Comparison of ENCODE assay signal across 1 cellular context in the genomic region with DNA sequence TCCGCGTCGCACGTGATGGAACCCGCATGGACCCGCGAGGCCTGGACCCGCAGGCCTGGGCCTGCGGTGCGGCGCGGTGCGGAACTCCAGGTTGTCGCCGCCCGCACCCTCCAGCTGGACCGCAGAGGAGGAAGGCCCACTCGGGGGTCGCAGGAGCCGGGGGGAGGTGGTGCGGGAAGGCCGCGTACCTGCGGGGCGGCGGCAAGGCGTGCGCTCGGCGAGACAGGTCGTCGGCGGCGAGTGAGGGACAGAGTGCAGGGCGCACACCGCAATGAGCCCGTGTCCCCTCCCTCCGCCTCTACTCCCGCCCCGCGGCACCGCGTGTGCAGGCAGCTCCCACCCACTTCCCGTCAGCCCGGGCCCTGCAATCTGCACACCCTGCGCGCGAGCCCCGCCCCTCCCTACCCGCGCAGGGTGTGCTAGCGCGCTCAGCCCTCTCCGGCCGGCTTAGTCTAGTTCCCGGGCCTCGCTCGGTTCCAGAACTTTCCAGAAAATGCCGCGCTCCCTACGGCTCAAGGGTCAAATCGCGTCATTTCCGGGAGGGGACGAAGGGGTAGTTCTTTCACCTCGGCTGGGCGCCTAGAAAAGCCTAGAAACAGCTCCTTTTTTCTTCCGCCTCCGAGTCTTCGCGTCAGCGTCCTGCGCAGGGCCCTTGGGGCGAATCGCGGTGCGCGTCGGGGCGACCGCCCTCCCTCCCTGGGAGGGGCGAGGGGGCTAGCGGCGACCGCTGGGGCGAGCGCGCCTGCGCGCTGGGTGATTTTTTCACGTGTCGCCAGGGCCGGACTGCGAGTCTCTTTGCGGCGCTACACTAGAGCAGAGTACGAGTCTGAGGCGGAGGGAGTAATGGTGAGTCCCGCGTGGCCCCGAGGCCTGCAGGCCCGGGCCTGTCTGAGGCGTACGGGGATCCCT.
TF ChIP-seq lines count a peak whose summit lies in the region.

A gene (minus strand): TSS at position 247 of the 909 bp plus-strand sequence. CDS start 992 bp downstream, outside the sequence.
A gene (plus strand): TSS at position 786 of the 909 bp plus-strand sequence. CDS start 58 bp downstream, at position 844.

TF ChIP-seq in HepG2, 621 proteins besides CTCF, POLR2A, EP300 and RAD21 (continued from another document and continues in another):
- TF ChIP-seq ZNF180 (CRISPR knock-in tag; IDR thresholded peaks at IDR 0.05; ENCODE audit: borderline replicate concordance, low read depth) (peak; percentile 94), ZNF296 (CRISPR knock-in tag; conservative IDR thresholded peaks at IDR 0.05) (peak; percentile 90), ZNF17 (CRISPR knock-in tag; IDR thresholded peaks at IDR 0.05) (no peak; the same call in 1 of the 2 replicates), ZBTB8A (CRISPR knock-in tag; IDR thresholded peaks at IDR 0.05; ENCODE audit: borderline replicate concordance, low read depth) (peak; percentile 62), MLLT10 (CRISPR knock-in tag; IDR thresholded peaks at IDR 0.05) (peak; percentile 52), ZC3H4 (CRISPR knock-in tag; IDR thresholded peaks at IDR 0.05; ENCODE audit: borderline replicate concordance) (peak; percentile 76; the same call in 1 of the 2 replicates), GABPB1 (CRISPR knock-in tag; IDR thresholded peaks at IDR 0.05) (peak; percentile 95), DNMT1 (CRISPR knock-in tag; IDR thresholded peaks at IDR 0.05) (peak; percentile 99), ZKSCAN5 (CRISPR knock-in tag; IDR thresholded peaks at IDR 0.05) (no peak), IKZF1 (IDR thresholded peaks at IDR 0.05) (no peak), KAT2B (IDR thresholded peaks at IDR 0.05; ENCODE audit: borderline replicate concordance, low read depth, low read length) (no peak), ZNF878 (CRISPR knock-in tag; IDR thresholded peaks at IDR 0.05) (peak; percentile 99), CENPX (CRISPR knock-in tag; IDR thresholded peaks at IDR 0.05) (no peak), ZNF792 (CRISPR knock-in tag; IDR thresholded peaks at IDR 0.05) (peak; percentile 87), ZNF136 (CRISPR knock-in tag; IDR thresholded peaks at IDR 0.05; ENCODE audit: low read depth) (peak; percentile 76), GABPA (IDR thresholded peaks at IDR 0.05; ENCODE audit: low read depth, low read length) (peak; percentile 82), GABPA (CRISPR knock-in tag; IDR thresholded peaks at IDR 0.05; ENCODE audit: low read depth) (peak; percentile 94), AGO2 (optimal IDR thresholded peaks at IDR 0.05; ENCODE audit: low read depth, low read length) (peak; percentile 92), SMARCE1 (IDR thresholded peaks at IDR 0.05; ENCODE audit: borderline replicate concordance) (no peak), ZNF33B (CRISPR knock-in tag; IDR thresholded peaks at IDR 0.05) (peak; percentile 91), ZNF431 (CRISPR knock-in tag; IDR thresholded peaks at IDR 0.05; ENCODE audit: borderline replicate concordance, low read depth) (peak; percentile 98), JUND (CRISPR knock-in tag; IDR thresholded peaks at IDR 0.05) (peak; percentile 79; the same call in 1 of the 2 replicates), MYC (CRISPR knock-in tag; IDR thresholded peaks at IDR 0.05; ENCODE audit: borderline replicate concordance) (peak; percentile 99), MAFK (conservative IDR thresholded peaks at IDR 0.05 in 1 of 2, IDR thresholded peaks at IDR 0.05 in 1 of 2; ENCODE audit: low read length in 2 of 2) (no peak), ZFP36L2 (CRISPR knock-in tag; IDR thresholded peaks at IDR 0.05) (no peak; the same call in none of the 2 replicates), SAP130 (CRISPR knock-in tag; IDR thresholded peaks at IDR 0.05; ENCODE audit: low read depth) (peak; percentile 90), ZBTB7B (CRISPR knock-in tag; IDR thresholded peaks at IDR 0.05) (peak; percentile 79), SP4 (CRISPR knock-in tag; IDR thresholded peaks at IDR 0.05) (peak; percentile 100), HNRNPL (IDR thresholded peaks at IDR 0.05; ENCODE audit: low read depth, low read length) (peak; percentile 43), PPARG (CRISPR knock-in tag; conservative IDR thresholded peaks at IDR 0.05) (no peak; the same call in 1 of the 2 replicates), ATF7-NPFF (CRISPR knock-in tag; IDR thresholded peaks at IDR 0.05; ENCODE audit: low read depth) (peak; percentile 98), TRIM24 (CRISPR knock-in tag; IDR thresholded peaks at IDR 0.05) (no peak), ETV5 (CRISPR knock-in tag; IDR thresholded peaks at IDR 0.05; ENCODE audit: borderline replicate concordance) (peak; percentile 93), ZSCAN20 (CRISPR knock-in tag; IDR thresholded peaks at IDR 0.05; ENCODE audit: borderline replicate concordance) (peak; percentile 40; the same call in 1 of the 2 replicates), ZNF883 (CRISPR knock-in tag; IDR thresholded peaks at IDR 0.05; ENCODE audit: not compliant biosample characterization) (peak; percentile 84), ZNF589 (CRISPR knock-in tag; conservative IDR thresholded peaks at IDR 0.05) (peak; percentile 90), RORA (CRISPR knock-in tag; IDR thresholded peaks at IDR 0.05) (peak; percentile 87; the same call in 1 of the 2 replicates), DMAP1 (CRISPR knock-in tag; IDR thresholded peaks at IDR 0.05) (peak; percentile 99), SALL1 (CRISPR knock-in tag; IDR thresholded peaks at IDR 0.05) (peak; percentile 93), HMG20B (CRISPR knock-in tag; conservative IDR thresholded peaks at IDR 0.05) (peak; percentile 72; the same call in 1 of the 2 replicates), TCF12 (IDR thresholded peaks at IDR 0.05) (no peak), TCF12 (CRISPR knock-in tag; IDR thresholded peaks at IDR 0.05) (peak; percentile 95; the same call in 1 of the 2 replicates), ZSCAN22 (CRISPR knock-in tag; IDR thresholded peaks at IDR 0.05) (no peak; the same call in 1 of the 2 replicates), NCOA2 (CRISPR knock-in tag; IDR thresholded peaks at IDR 0.05) (peak; percentile 82)
- TF ChIP-seq, protein P1, sequence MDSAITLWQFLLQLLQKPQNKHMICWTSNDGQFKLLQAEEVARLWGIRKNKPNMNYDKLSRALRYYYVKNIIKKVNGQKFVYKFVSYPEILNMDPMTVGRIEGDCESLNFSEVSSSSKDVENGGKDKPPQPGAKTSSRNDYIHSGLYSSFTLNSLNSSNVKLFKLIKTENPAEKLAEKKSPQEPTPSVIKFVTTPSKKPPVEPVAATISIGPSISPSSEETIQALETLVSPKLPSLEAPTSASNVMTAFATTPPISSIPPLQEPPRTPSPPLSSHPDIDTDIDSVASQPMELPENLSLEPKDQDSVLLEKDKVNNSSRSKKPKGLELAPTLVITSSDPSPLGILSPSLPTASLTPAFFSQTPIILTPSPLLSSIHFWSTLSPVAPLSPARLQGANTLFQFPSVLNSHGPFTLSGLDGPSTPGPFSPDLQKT (CRISPR knock-in tag; IDR thresholded peaks at IDR 0.05; ENCODE audit: borderline replicate concordance), result peak; percentile 85; the same call in 1 of the 2 replicates
- TF ChIP-seq, protein P2, sequence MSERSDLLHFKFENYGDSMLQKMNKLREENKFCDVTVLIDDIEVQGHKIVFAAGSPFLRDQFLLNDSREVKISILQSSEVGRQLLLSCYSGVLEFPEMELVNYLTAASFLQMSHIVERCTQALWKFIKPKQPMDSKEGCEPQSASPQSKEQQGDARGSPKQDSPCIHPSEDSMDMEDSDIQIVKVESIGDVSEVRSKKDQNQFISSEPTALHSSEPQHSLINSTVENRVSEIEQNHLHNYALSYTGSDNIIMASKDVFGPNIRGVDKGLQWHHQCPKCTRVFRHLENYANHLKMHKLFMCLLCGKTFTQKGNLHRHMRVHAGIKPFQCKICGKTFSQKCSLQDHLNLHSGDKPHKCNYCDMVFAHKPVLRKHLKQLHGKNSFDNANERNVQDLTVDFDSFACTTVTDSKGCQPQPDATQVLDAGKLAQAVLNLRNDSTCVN (CRISPR knock-in tag; IDR thresholded peaks at IDR 0.05; ENCODE audit: borderline replicate concordance), result peak; percentile 100
- TF ChIP-seq, protein P3, sequence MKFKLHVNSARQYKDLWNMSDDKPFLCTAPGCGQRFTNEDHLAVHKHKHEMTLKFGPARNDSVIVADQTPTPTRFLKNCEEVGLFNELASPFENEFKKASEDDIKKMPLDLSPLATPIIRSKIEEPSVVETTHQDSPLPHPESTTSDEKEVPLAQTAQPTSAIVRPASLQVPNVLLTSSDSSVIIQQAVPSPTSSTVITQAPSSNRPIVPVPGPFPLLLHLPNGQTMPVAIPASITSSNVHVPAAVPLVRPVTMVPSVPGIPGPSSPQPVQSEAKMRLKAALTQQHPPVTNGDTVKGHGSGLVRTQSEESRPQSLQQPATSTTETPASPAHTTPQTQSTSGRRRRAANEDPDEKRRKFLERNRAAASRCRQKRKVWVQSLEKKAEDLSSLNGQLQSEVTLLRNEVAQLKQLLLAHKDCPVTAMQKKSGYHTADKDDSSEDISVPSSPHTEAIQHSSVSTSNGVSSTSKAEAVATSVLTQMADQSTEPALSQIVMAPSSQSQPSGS (CRISPR knock-in tag; IDR thresholded peaks at IDR 0.05), result peak; percentile 95
- TF ChIP-seq, protein P4, sequence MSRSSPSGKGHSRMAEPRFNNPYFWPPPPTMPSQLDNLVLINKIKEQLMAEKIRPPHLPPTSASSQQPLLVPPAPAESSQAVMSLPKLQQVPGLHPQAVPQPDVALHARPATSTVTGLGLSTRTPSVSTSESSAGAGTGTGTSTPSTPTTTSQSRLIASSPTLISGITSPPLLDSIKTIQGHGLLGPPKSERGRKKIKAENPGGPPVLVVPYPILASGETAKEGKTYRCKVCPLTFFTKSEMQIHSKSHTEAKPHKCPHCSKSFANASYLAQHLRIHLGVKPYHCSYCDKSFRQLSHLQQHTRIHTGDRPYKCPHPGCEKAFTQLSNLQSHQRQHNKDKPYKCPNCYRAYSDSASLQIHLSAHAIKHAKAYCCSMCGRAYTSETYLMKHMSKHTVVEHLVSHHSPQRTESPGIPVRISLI (CRISPR knock-in tag; IDR thresholded peaks at IDR 0.05; ENCODE audit: borderline replicate concordance), result peak; percentile 68; the same call in 1 of the 2 replicates
- TF ChIP-seq, protein P5, sequence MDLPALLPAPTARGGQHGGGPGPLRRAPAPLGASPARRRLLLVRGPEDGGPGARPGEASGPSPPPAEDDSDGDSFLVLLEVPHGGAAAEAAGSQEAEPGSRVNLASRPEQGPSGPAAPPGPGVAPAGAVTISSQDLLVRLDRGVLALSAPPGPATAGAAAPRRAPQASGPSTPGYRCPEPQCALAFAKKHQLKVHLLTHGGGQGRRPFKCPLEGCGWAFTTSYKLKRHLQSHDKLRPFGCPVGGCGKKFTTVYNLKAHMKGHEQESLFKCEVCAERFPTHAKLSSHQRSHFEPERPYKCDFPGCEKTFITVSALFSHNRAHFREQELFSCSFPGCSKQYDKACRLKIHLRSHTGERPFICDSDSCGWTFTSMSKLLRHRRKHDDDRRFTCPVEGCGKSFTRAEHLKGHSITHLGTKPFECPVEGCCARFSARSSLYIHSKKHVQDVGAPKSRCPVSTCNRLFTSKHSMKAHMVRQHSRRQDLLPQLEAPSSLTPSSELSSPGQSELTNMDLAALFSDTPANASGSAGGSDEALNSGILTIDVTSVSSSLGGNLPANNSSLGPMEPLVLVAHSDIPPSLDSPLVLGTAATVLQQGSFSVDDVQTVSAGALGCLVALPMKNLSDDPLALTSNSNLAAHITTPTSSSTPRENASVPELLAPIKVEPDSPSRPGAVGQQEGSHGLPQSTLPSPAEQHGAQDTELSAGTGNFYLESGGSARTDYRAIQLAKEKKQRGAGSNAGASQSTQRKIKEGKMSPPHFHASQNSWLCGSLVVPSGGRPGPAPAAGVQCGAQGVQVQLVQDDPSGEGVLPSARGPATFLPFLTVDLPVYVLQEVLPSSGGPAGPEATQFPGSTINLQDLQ (CRISPR knock-in tag; IDR thresholded peaks at IDR 0.05), result peak; percentile 98
- TF ChIP-seq, protein P6, sequence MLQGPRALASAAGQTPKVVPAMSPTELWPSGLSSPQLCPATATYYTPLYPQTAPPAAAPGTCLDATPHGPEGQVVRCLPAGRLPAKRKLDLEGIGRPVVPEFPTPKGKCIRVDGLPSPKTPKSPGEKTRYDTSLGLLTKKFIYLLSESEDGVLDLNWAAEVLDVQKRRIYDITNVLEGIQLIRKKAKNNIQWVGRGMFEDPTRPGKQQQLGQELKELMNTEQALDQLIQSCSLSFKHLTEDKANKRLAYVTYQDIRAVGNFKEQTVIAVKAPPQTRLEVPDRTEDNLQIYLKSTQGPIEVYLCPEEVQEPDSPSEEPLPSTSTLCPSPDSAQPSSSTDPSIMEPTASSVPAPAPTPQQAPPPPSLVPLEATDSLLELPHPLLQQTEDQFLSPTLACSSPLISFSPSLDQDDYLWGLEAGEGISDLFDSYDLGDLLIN (CRISPR knock-in tag; IDR thresholded peaks at IDR 0.05; ENCODE audit: borderline replicate concordance), result peak; percentile 77
- TF ChIP-seq, protein P7, sequence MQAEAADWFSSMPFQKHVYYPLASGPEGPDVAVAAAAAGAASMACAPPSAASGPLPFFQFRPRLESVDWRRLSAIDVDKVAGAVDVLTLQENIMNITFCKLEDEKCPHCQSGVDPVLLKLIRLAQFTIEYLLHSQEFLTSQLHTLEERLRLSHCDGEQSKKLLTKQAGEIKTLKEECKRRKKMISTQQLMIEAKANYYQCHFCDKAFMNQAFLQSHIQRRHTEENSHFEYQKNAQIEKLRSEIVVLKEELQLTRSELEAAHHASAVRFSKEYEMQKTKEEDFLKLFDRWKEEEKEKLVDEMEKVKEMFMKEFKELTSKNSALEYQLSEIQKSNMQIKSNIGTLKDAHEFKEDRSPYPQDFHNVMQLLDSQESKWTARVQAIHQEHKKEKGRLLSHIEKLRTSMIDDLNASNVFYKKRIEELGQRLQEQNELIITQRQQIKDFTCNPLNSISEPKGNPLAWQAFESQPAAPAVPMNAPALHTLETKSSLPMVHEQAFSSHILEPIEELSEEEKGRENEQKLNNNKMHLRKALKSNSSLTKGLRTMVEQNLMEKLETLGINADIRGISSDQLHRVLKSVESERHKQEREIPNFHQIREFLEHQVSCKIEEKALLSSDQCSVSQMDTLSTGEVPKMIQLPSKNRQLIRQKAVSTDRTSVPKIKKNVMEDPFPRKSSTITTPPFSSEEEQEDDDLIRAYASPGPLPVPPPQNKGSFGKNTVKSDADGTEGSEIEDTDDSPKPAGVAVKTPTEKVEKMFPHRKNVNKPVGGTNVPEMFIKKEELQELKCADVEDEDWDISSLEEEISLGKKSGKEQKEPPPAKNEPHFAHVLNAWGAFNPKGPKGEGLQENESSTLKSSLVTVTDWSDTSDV (CRISPR knock-in tag; IDR thresholded peaks at IDR 0.05), result peak; percentile 99
- TF ChIP-seq, protein P8, sequence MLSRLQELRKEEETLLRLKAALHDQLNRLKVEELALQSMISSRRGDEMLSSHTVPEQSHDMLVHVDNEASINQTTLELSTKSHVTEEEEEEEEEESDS (CRISPR knock-in tag; IDR thresholded peaks at IDR 0.05; ENCODE audit: borderline replicate concordance), result no peak; the same call in none of the 2 replicates
